ENCODE assay signal across 27 cellular contexts in the genomic region with DNA sequence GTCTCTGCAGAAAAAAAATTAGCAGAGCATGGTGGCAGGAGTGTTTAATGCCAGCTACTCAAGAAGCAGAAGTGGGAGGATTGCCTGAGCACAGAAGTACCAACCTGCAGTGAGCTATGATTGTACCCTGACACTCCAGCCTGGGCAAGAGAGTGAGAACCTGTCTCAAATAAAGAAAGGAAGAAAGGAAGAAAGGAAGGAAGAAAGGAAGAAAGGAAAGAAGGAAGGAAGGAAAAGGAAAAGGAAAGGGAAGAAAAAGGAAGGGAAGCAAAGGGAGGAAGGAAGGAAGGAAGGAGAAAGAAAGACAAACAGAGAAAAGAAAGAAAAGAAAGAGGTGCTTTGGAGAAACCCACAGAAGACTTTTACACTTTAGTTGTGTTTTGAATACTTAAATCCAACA. TPM values are rescaled to one million over a fixed set of nuclear protein-coding genes. Genes with fewer than 3 reads are reported as not detected.
DNase-seq lines count a peak whose midpoint lies in the region; ATAC-seq, FAIRE-seq and TF ChIP-seq lines count a peak whose summit lies in the region.
"Had no signal": no experiment of that assay in that cellular context is flagged by ENCODE, and none has a peak within 500 bp of the region (broad histone marks: within the 10 kb centered on the region; RNA-seq: fewer than 3 reads in every experiment).

No MANE protein-coding gene starts in this region.

- H3K27ac ChIP-seq in HepG2 (ENCODE audit: extremely low read length, insufficient read depth, low read length) = no peak overlapping the region
- H3K27ac ChIP-seq in right lobe of liver = no peak overlapping the region
- H3K27ac ChIP-seq in HEK293 (ENCODE audit: extremely low read depth, low read depth, low read length) = no peak overlapping the region
- no peak overlapping the region for H3K27ac ChIP-seq in caudate nucleus (ENCODE audit: low read depth, low read length)
- H3K27ac ChIP-seq: BLaER1 had no signal

- no peak for TF ChIP-seq POLR2A in HepG2 (IDR thresholded peaks at IDR 0.05; ENCODE audit: insufficient read depth in 1 of 2, low read depth in 2 of 2, low read length in 2 of 2)
- no peak for TF ChIP-seq POLR2A in right lobe of liver (IDR thresholded peaks at IDR 0.05)

- H3K9me3 Mint-ChIP-seq in neural crest cell = peaks cover 5% of the 10 kb centered on the region

- H3K27ac Mint-ChIP-seq in neural crest cell (ENCODE audit: unreplicated experiment) = peak overlapping the region; percentile 40
- H3K27ac Mint-ChIP-seq: CD4-positive, alpha-beta memory T cell; CD8-positive, alpha-beta memory T cell had no signal

- ATAC-seq in HepG2 = no peak
- no peak for ATAC-seq in right lobe of liver
- ATAC-seq: GM12878 had no signal

- H3K4me1 Mint-ChIP-seq in neural crest cell = no peaks in the 10 kb centered on the region
- H3K4me1 Mint-ChIP-seq: CD14-positive monocyte; CD4-positive, alpha-beta memory T cell; CD4-positive, CD25-positive, alpha-beta regulatory T cell; CD8-positive, alpha-beta memory T cell had no signal

- FAIRE-seq in HepG2 (lab: Jason Lieb, UNC) = no peak
- FAIRE-seq: A204.1, GM12878, GM12892, GM18507 had no signal

- no TSS peak for BruUV-seq in HepG2 (replicated peaks; lab: Mats Ljungman, UMichigan)

- CTCF ChIA-PET in HepG2 (lab: Yijun Ruan, JAX; ENCODE audit: low intra/inter-chr PET ratio, low total read pairs) = no interaction called here
- CTCF ChIA-PET in HEK293 (lab: Yijun Ruan, JAX) = no interaction called here

- no peaks in the 10 kb centered on the region for H3K79me2 ChIP-seq in HepG2 (ENCODE audit: insufficient read depth, low read length)

- no peak overlapping the region for H2AFZ ChIP-seq in HepG2 (ENCODE audit: low read length)

- peaks cover 2 to 3% of the 10 kb centered on the region in 2 experiments; a peak in 1 of 5 replicates for H3K27me3 ChIP-seq in HepG2 (ENCODE audit: control insufficient read depth in 1 of 2, insufficient read depth in 2 of 2, low read length in 2 of 2)
- no peaks in the 10 kb centered on the region for H3K27me3 ChIP-seq in right lobe of liver
- H3K27me3 ChIP-seq: BLaER1 had no signal

- peaks cover 87% of the 10 kb centered on the region for H3K27me3 Mint-ChIP-seq in neural crest cell (ENCODE audit: low read depth)

- no peaks in the 10 kb centered on the region for H3K36me3 Mint-ChIP-seq in neural crest cell (ENCODE audit: low read depth)
- H3K36me3 Mint-ChIP-seq: CD14-positive monocyte; CD4-positive, CD25-positive, alpha-beta regulatory T cell had no signal

- intact Hi-C loops in HepG2 (cut with micrococcal nuclease; ENCODE audit: unreplicated experiment) (no loop called here), right lobe of liver (cut with DNase I) (no loop called here)

- H4K20me1 ChIP-seq in HepG2 (ENCODE audit: insufficient read depth, low read length) = no peaks in the 10 kb centered on the region
- H4K20me1 ChIP-seq: BLaER1 had no signal

- H3K4me2 ChIP-seq in HepG2 (ENCODE audit: low read depth, low read length) = no peak overlapping the region
- H3K4me2 ChIP-seq: BLaER1 had no signal

- no peak overlapping the region for H3K9ac ChIP-seq in HepG2 (ENCODE audit: insufficient read depth, low read depth, low read length)
- H3K9ac ChIP-seq: BLaER1 had no signal

- TF ChIP-seq CTCF in HepG2 (CRISPR knock-in tag; IDR thresholded peaks at IDR 0.05) = no peak
- no peak for TF ChIP-seq CTCF in right lobe of liver (IDR thresholded peaks at IDR 0.05)
- TF ChIP-seq CTCF in HEK293 (tag by site-specific recombination; IDR thresholded peaks at IDR 0.05) = no peak
- TF ChIP-seq CTCF in neural crest cell (conservative IDR thresholded peaks at IDR 0.05) = no peak

- TF ChIP-seq EP300 in HepG2 (IDR thresholded peaks at IDR 0.05; ENCODE audit: low read depth in 2 of 2, low read length in 2 of 2) (no peak), HepG2 (CRISPR knock-in tag; IDR thresholded peaks at IDR 0.05; ENCODE audit: borderline replicate concordance) (no peak)

- DNase-seq in HepG2 (ENCODE audit: low spot score) (no peak), right lobe of liver (no peak), neural crest cell (ENCODE audit: low read depth, low spot score) (no peak), caudate nucleus (lab: John Stamatoyannopoulos, UW) (no peak)
- no peak for DNase-seq in activated effector memory CD4-positive, alpha-beta T cell treated with anti-CD3 and anti-CD28 coated beads, Interleukin-2, amount 50 U/mL, for 16 hours
- DNase-seq: 8988T; ACHN; BE2C; C1 segment of cervical spinal cord; CD4-positive, alpha-beta memory T cell; CD4-positive, CD25-positive, alpha-beta regulatory T cell; CD8-positive, alpha-beta memory T cell; COR-L47; DMS 273 treated with DMSO at 0.1 percent for 48 hours; DMS153; DMS53; DMS79; DND-41; EL; GDM1 had no signal

- in situ Hi-C loops in HepG2 (cut with HindIII; ENCODE audit: extremely low pct_ligation_motif_present, low pct_unique_long_range_greater_than_20kb) = no loop called here

- POLR2A ChIA-PET in HepG2 (lab: Yijun Ruan, JAX) (no interaction called here), HEK293 (lab: Yijun Ruan, JAX) (no interaction called here)

- H3K9me3 ChIP-seq in HepG2 (ENCODE audit: low read length) (no peaks in the 10 kb centered on the region), right lobe of liver (no peaks in the 10 kb centered on the region), HEK293 (ENCODE audit: control insufficient read depth, insufficient read depth, low read depth, low read length) (no peaks in the 10 kb centered on the region)
- H3K9me3 ChIP-seq: BE2C had no signal

- H3K36me3 ChIP-seq in HepG2 (replicated peaks in 1 of 2; ENCODE audit: control insufficient read depth in 1 of 2, insufficient read depth in 2 of 2, low read length in 2 of 2) (no peaks in the 10 kb centered on the region), right lobe of liver (no peaks in the 10 kb centered on the region), HEK293 (ENCODE audit: control insufficient read depth in 2 of 2, insufficient read depth in 1 of 2, low read length in 2 of 2) (no peaks in the 10 kb centered on the region)
- H3K36me3 ChIP-seq: BE2C, BLaER1 had no signal

- TF ChIP-seq RAD21 in HepG2 (CRISPR knock-in tag; IDR thresholded peaks at IDR 0.05) = no peak

- no peak overlapping the region for H3K4me3 Mint-ChIP-seq in neural crest cell
- H3K4me3 Mint-ChIP-seq: CD4-positive, alpha-beta memory T cell; CD4-positive, CD25-positive, alpha-beta regulatory T cell; CD8-positive, alpha-beta memory T cell had no signal

- no peak overlapping the region for H3K4me3 ChIP-seq in HepG2 (replicated peaks in 1 of 3; ENCODE audit: insufficient read depth in 1 of 3, low read depth in 2 of 3, low read length in 3 of 3)
- H3K4me3 ChIP-seq in right lobe of liver = no peak overlapping the region
- no peak overlapping the region for H3K4me3 ChIP-seq in HEK293 (ENCODE audit: low read depth, low read length)
- H3K4me3 ChIP-seq: BLaER1, GM12878 had no signal

- H3K4me1 ChIP-seq in HepG2 (ENCODE audit: insufficient read depth, low read length) = no peaks in the 10 kb centered on the region
- no peaks in the 10 kb centered on the region for H3K4me1 ChIP-seq in right lobe of liver
- no peaks in the 10 kb centered on the region for H3K4me1 ChIP-seq in HEK293 (ENCODE audit: control insufficient read depth, insufficient read depth, low read length)
- H3K4me1 ChIP-seq: BE2C, BLaER1 had no signal

RNA-seq across cellular contexts. Expression of a gene that starts 12.8 kb away (rescaled TPM):
- total RNA-seq in HepG2 (2016; rRNA removed; fragmentation: Illumina TruSeq; extraction: Trizol) = 133 and 148 TPM in 2 replicates
- 96.6 and 106 TPM in 2 replicates for total RNA-seq in HepG2 (2016; cell fraction: cytosol; rRNA removed; fragmentation: Illumina TruSeq; extraction: Trizol; ENCODE audit: low read depth)
- 127 and 154 TPM in 2 replicates for total RNA-seq in HepG2 (2016; cell fraction: insoluble cytoplasmic fraction; rRNA removed; fragmentation: Illumina TruSeq; extraction: Trizol)
- total RNA-seq in HepG2 (2016; cell fraction: membrane; rRNA removed; fragmentation: Illumina TruSeq; extraction: Trizol) = 182 and 183 TPM in 2 replicates
- total RNA-seq in HepG2 (2016; cell fraction: nucleus; rRNA removed; fragmentation: Illumina TruSeq; extraction: Trizol) = 64.9 and 75.7 TPM in 2 replicates
- polyA plus RNA-seq in HepG2 (2011; rRNA removed) = 71.2 and 83.6 TPM in 2 replicates
- 60.4 and 62.6 TPM in 2 replicates for polyA plus RNA-seq in HepG2 (2011; cell fraction: cytosol; rRNA removed)
- 49.8 and 54.3 TPM in 2 replicates for polyA plus RNA-seq in HepG2 (2011; cell fraction: nucleus; rRNA removed)
- 74.1 and 77.1 TPM in 2 replicates for polyA plus RNA-seq in HepG2 (2012)
- polyA plus RNA-seq in HepG2 (2016; cell fraction: cytosol; fragmentation: Illumina TruSeq; extraction: Trizol; ENCODE audit: low read depth) = 126 and 139 TPM in 2 replicates
- 158 and 162 TPM in 2 replicates for polyA plus RNA-seq in HepG2 (2016; cell fraction: insoluble cytoplasmic fraction; fragmentation: Illumina TruSeq; extraction: Trizol; ENCODE audit: low read depth)
- 173 and 179 TPM in 2 replicates for polyA plus RNA-seq in HepG2 (2016; cell fraction: membrane; fragmentation: Illumina TruSeq; extraction: Trizol; ENCODE audit: low read depth)
- 116 and 123 TPM in 2 replicates for polyA plus RNA-seq in HepG2 (2016; cell fraction: nucleus; fragmentation: Illumina TruSeq; extraction: Trizol; ENCODE audit: insufficient read depth, low read depth)
- 32.9 and 64.5 TPM in 2 replicates for polyA minus RNA-seq in HepG2 (2011; rRNA and poly(A)+ RNA removed; ENCODE audit: low replicate concordance)
- 29.6 and 33.8 TPM in 2 replicates for polyA minus RNA-seq in HepG2 (2011; cell fraction: cytosol; rRNA and poly(A)+ RNA removed)
- 43.5 and 49.0 TPM in 2 replicates for polyA minus RNA-seq in HepG2 (2011; cell fraction: nucleus; rRNA and poly(A)+ RNA removed)
- 10 to 100 TPM; 22.3 to 57.8 (median 24.0) TPM for total RNA-seq in right lobe of liver
- 72.9 and 73.3 TPM in 2 replicates for total RNA-seq in neural crest cell

RNA-seq across cellular contexts. Expression of a gene that starts 43.1 kb away (rescaled TPM):
- total RNA-seq in HepG2 (2016; rRNA removed; fragmentation: Illumina TruSeq; extraction: Trizol) = 21.7 and 25.9 TPM in 2 replicates
- total RNA-seq in HepG2 (2016; cell fraction: cytosol; rRNA removed; fragmentation: Illumina TruSeq; extraction: Trizol; ENCODE audit: low read depth) = 11.0 and 12.3 TPM in 2 replicates
- total RNA-seq in HepG2 (2016; cell fraction: insoluble cytoplasmic fraction; rRNA removed; fragmentation: Illumina TruSeq; extraction: Trizol) = 23.7 and 24.0 TPM in 2 replicates
- 19.4 and 20.4 TPM in 2 replicates for total RNA-seq in HepG2 (2016; cell fraction: membrane; rRNA removed; fragmentation: Illumina TruSeq; extraction: Trizol)
- total RNA-seq in HepG2 (2016; cell fraction: nucleus; rRNA removed; fragmentation: Illumina TruSeq; extraction: Trizol) = 16.2 and 17.8 TPM in 2 replicates
- polyA plus RNA-seq in HepG2 (2011; rRNA removed) = 28.1 and 28.6 TPM in 2 replicates
- 15.5 and 17.2 TPM in 2 replicates for polyA plus RNA-seq in HepG2 (2011; cell fraction: cytosol; rRNA removed)
- polyA plus RNA-seq in HepG2 (2011; cell fraction: nucleus; rRNA removed) = 25.9 and 40.6 TPM in 2 replicates
- polyA plus RNA-seq in HepG2 (2012) = 16.9 and 20.2 TPM in 2 replicates
- polyA plus RNA-seq in HepG2 (2016; cell fraction: cytosol; fragmentation: Illumina TruSeq; extraction: Trizol; ENCODE audit: low read depth) = 7.1 and 9.0 TPM in 2 replicates
- 35.2 and 37.1 TPM in 2 replicates for polyA plus RNA-seq in HepG2 (2016; cell fraction: insoluble cytoplasmic fraction; fragmentation: Illumina TruSeq; extraction: Trizol; ENCODE audit: low read depth)
- 11.8 and 16.0 TPM in 2 replicates for polyA plus RNA-seq in HepG2 (2016; cell fraction: membrane; fragmentation: Illumina TruSeq; extraction: Trizol; ENCODE audit: low read depth)
- polyA plus RNA-seq in HepG2 (2016; cell fraction: nucleus; fragmentation: Illumina TruSeq; extraction: Trizol; ENCODE audit: insufficient read depth, low read depth) = 33.3 and 36.4 TPM in 2 replicates
- polyA minus RNA-seq in HepG2 (2011; rRNA and poly(A)+ RNA removed; ENCODE audit: low replicate concordance) = 19.7 and 25.0 TPM in 2 replicates
- 11.2 and 12.2 TPM in 2 replicates for polyA minus RNA-seq in HepG2 (2011; cell fraction: cytosol; rRNA and poly(A)+ RNA removed)
- polyA minus RNA-seq in HepG2 (2011; cell fraction: nucleus; rRNA and poly(A)+ RNA removed) = 22.9 and 24.2 TPM in 2 replicates
- 1 to 10 TPM; 5.3 to 9.1 (median 5.9) TPM for total RNA-seq in right lobe of liver
- 22.1 and 26.3 TPM in 2 replicates for total RNA-seq in neural crest cell

RNA-seq across cellular contexts. Expression of a gene that starts 44.2 kb away (rescaled TPM):
- total RNA-seq in HepG2 (2016; rRNA removed; fragmentation: Illumina TruSeq; extraction: Trizol) = 528 and 656 TPM in 2 replicates
- total RNA-seq in HepG2 (2016; cell fraction: cytosol; rRNA removed; fragmentation: Illumina TruSeq; extraction: Trizol; ENCODE audit: low read depth) = 138 and 154 TPM in 2 replicates
- total RNA-seq in HepG2 (2016; cell fraction: insoluble cytoplasmic fraction; rRNA removed; fragmentation: Illumina TruSeq; extraction: Trizol) = 533 and 708 TPM in 2 replicates
- total RNA-seq in HepG2 (2016; cell fraction: membrane; rRNA removed; fragmentation: Illumina TruSeq; extraction: Trizol) = 131 and 144 TPM in 2 replicates
- 189 and 197 TPM in 2 replicates for total RNA-seq in HepG2 (2016; cell fraction: nucleus; rRNA removed; fragmentation: Illumina TruSeq; extraction: Trizol)
- 503 and 592 TPM in 2 replicates for polyA plus RNA-seq in HepG2 (2011; rRNA removed)
- 553 and 624 TPM in 2 replicates for polyA plus RNA-seq in HepG2 (2011; cell fraction: cytosol; rRNA removed)
- 134 and 176 TPM in 2 replicates for polyA plus RNA-seq in HepG2 (2011; cell fraction: nucleus; rRNA removed)
- polyA plus RNA-seq in HepG2 (2012) = 316 and 359 TPM in 2 replicates
- polyA plus RNA-seq in HepG2 (2016; cell fraction: cytosol; fragmentation: Illumina TruSeq; extraction: Trizol; ENCODE audit: low read depth) = 123 and 127 TPM in 2 replicates
- 563 and 665 TPM in 2 replicates for polyA plus RNA-seq in HepG2 (2016; cell fraction: insoluble cytoplasmic fraction; fragmentation: Illumina TruSeq; extraction: Trizol; ENCODE audit: low read depth)
- 98.8 and 101 TPM in 2 replicates for polyA plus RNA-seq in HepG2 (2016; cell fraction: membrane; fragmentation: Illumina TruSeq; extraction: Trizol; ENCODE audit: low read depth)
- 271 and 275 TPM in 2 replicates for polyA plus RNA-seq in HepG2 (2016; cell fraction: nucleus; fragmentation: Illumina TruSeq; extraction: Trizol; ENCODE audit: insufficient read depth, low read depth)
- 133 and 200 TPM in 2 replicates for polyA minus RNA-seq in HepG2 (2011; rRNA and poly(A)+ RNA removed; ENCODE audit: low replicate concordance)
- polyA minus RNA-seq in HepG2 (2011; cell fraction: cytosol; rRNA and poly(A)+ RNA removed) = 156 and 174 TPM in 2 replicates
- polyA minus RNA-seq in HepG2 (2011; cell fraction: nucleus; rRNA and poly(A)+ RNA removed) = 66.4 and 70.7 TPM in 2 replicates
- total RNA-seq in right lobe of liver = 100 to 1,000 TPM in 5 of 6 experiments, 10 to 100 TPM in 1; 90.3 to 164 (median 111) TPM
- 174 and 175 TPM in 2 replicates for total RNA-seq in neural crest cell
